Comparison of ENCODE assay signal across 8 cellular contexts in genomic region chr3:143674100-143674968, GRCh38.
DNase-seq lines count a peak whose midpoint lies in the region; ATAC-seq, FAIRE-seq and TF ChIP-seq lines count a peak whose summit lies in the region.

No MANE protein-coding gene starts in this region.

- no peak overlapping the region for H3K4me3 ChIP-seq in epithelial cell of proximal tubule (ENCODE audit: low read depth, low read length)
- no peak overlapping the region for H3K4me3 ChIP-seq in naive thymus-derived CD4-positive, alpha-beta T cell (ENCODE audit: low read length)

- peak overlapping the region in 6 of 9 donors; percentile 14 to 86 (median 57) for H3K27ac Mint-ChIP-seq in naive thymus-derived CD4-positive, alpha-beta T cell

- H3K27ac ChIP-seq in naive thymus-derived CD4-positive, alpha-beta T cell (ENCODE audit: low read depth, low read length) = no peak overlapping the region

- peak overlapping the region in 9 of 10 donors; percentile 7 to 73 (median 45) for H3K4me3 Mint-ChIP-seq in naive thymus-derived CD4-positive, alpha-beta T cell

- peaks cover 7 to 17% (median 9%) of the 10 kb centered on the region in 7 donors for H3K4me1 Mint-ChIP-seq in naive thymus-derived CD4-positive, alpha-beta T cell

- H3K36me3 Mint-ChIP-seq in naive thymus-derived CD4-positive, alpha-beta T cell = no peaks in the 10 kb centered on the region

- H3K4me1 ChIP-seq in naive thymus-derived CD4-positive, alpha-beta T cell (ENCODE audit: control insufficient read depth in 2 of 2, insufficient read depth in 2 of 2, low read length in 2 of 2) = peaks cover 0 to 6% of the 10 kb centered on the region in 2 donors

- TF ChIP-seq CTCF in D721Med (IDR thresholded peaks at IDR 0.05; ENCODE audit: insufficient read depth, missing control alignments) (peak; percentile 89), epithelial cell of proximal tubule (conservative IDR thresholded peaks at IDR 0.05; ENCODE audit: low read depth, low read length) (peak; percentile 96)

- DNase-seq in D721Med (ENCODE audit: insufficient read length, low spot score) = peak; percentile 16
- peak; percentile 45 for DNase-seq in HS-5 (ENCODE audit: low read depth)
- peak; percentile 25 for DNase-seq in NK-92 treated with Interleukin-12 subunit alpha and Interleukin-12 subunit beta, amount 100 ng/mL, for 24 hours (lab: John Stamatoyannopoulos, UW)
- DNase-seq in activated CD8-positive, alpha-beta memory T cell treated with anti-CD3 and anti-CD28 coated beads, Interleukin-2, amount 50 U/mL, for 4 hours = peak; percentile 63
- DNase-seq in epithelial cell of proximal tubule (ENCODE audit: low read depth) = no peak
- DNase-seq in naive thymus-derived CD4-positive, alpha-beta T cell = peak; percentile 40 to 86 (median 73)
- peak; percentile 33 to 47 for DNase-seq in stimulated activated CD8-positive, alpha-beta memory T cell treated with anti-CD3 and anti-CD28 coated beads, Interleukin-7, amount 100 ng/mL, for 48 hours (ENCODE audit: extremely low read depth in 1 of 2, low read depth in 1 of 2)

- no peaks in the 10 kb centered on the region for H3K9me3 Mint-ChIP-seq in naive thymus-derived CD4-positive, alpha-beta T cell

- CTCF ChIA-PET in naive thymus-derived CD4-positive, alpha-beta T cell (lab: Charles Lee) = interaction anchor here (0.6 to 1.5 kb wide), 18 partner anchors 8 to 636 kb away, joined by 3 to 6 read pairs (median 3); partner anchors contain the start of gene CHST2

- no peaks in the 10 kb centered on the region for H3K9me3 ChIP-seq in naive thymus-derived CD4-positive, alpha-beta T cell (ENCODE audit: control insufficient read depth in 2 of 3, low read length in 3 of 3)

- H3K36me3 ChIP-seq in naive thymus-derived CD4-positive, alpha-beta T cell (ENCODE audit: control insufficient read depth in 2 of 3, insufficient read depth in 3 of 3, low read length in 3 of 3) = no peaks in the 10 kb centered on the region

- peak; percentile 62 for ATAC-seq in GM21390 (IDR thresholded peaks at IDR 0.05; ENCODE audit: unreplicated experiment)
- ATAC-seq in naive thymus-derived CD4-positive, alpha-beta T cell = peak; percentile 96

- no peak for FAIRE-seq in D721Med (lab: Jason Lieb, UNC)

- intact Hi-C loops in naive thymus-derived CD4-positive, alpha-beta T cell (cut with micrococcal nuclease) = loop anchor here (1.0 to 10.0 kb wide), 13 partner anchors 78 to 1088 kb away; partner anchors contain the start of gene DIPK2A (in 1 of the 2)

- POLR2A ChIA-PET in naive thymus-derived CD4-positive, alpha-beta T cell (lab: Charles Lee) = interaction anchor here (0.7 to 1.0 kb wide), 2 partner anchors 78 to 673 kb away, joined by 3 read pairs; partner anchors contain the start of gene U2SURP

- H3K27me3 ChIP-seq in naive thymus-derived CD4-positive, alpha-beta T cell (ENCODE audit: control insufficient read depth in 2 of 2, insufficient read depth in 2 of 2, low read length in 2 of 2) = no peaks in the 10 kb centered on the region

- no peaks in the 10 kb centered on the region for H3K27me3 Mint-ChIP-seq in naive thymus-derived CD4-positive, alpha-beta T cell
